In genomic region chr17:50111687-50112655, GRCh38 we compare ENCODE assay signal across 1 cellular context.
A peak's percentile ranks its signal among the peaks of the same experiment; 100 is the strongest.
TF ChIP-seq lines count a peak whose summit lies in the region.

No MANE protein-coding gene starts in this region.

TF ChIP-seq in K562, 482 proteins besides CTCF, POLR2A, EP300 and RAD21 (continued from another document and continues in another):
- TF ChIP-seq PBX2 (CRISPR knock-in tag; IDR thresholded peaks at IDR 0.05; ENCODE audit: low read depth) (no peak), PBX2 (tag; conservative IDR thresholded peaks at IDR 0.05; ENCODE audit: low read depth) (no peak), ZNF695 (CRISPR knock-in tag; IDR thresholded peaks at IDR 0.05) (no peak), ZNF239 (CRISPR knock-in tag; IDR thresholded peaks at IDR 0.05) (no peak; the same call in 1 of the 2 replicates), ZNF436 (CRISPR knock-in tag; IDR thresholded peaks at IDR 0.05) (no peak), CLOCK (CRISPR knock-in tag; IDR thresholded peaks at IDR 0.05; ENCODE audit: borderline replicate concordance) (no peak), ZNF197 (CRISPR knock-in tag; IDR thresholded peaks at IDR 0.05; ENCODE audit: low read depth) (no peak), ESRRB (CRISPR knock-in tag; IDR thresholded peaks at IDR 0.05; ENCODE audit: borderline replicate concordance) (no peak), ZNF707 (CRISPR knock-in tag; conservative IDR thresholded peaks at IDR 0.05) (no peak), ARHGAP35 (IDR thresholded peaks at IDR 0.05; ENCODE audit: partially characterized antibody) (no peak), RFX1 (IDR thresholded peaks at IDR 0.05) (no peak), SMARCB1 (IDR thresholded peaks at IDR 0.05; ENCODE audit: insufficient read length, low read depth) (no peak), ATF6 (CRISPR knock-in tag; IDR thresholded peaks at IDR 0.05) (no peak), SMAD1 (IDR thresholded peaks at IDR 0.05; ENCODE audit: low read depth, low read length, partially characterized antibody) (no peak), KLF10 (CRISPR knock-in tag; IDR thresholded peaks at IDR 0.05) (no peak), RB1 (IDR thresholded peaks at IDR 0.05; ENCODE audit: low read depth) (no peak), FOXJ3 (CRISPR knock-in tag; IDR thresholded peaks at IDR 0.05) (no peak), TAF9B (IDR thresholded peaks at IDR 0.05; ENCODE audit: partially characterized antibody) (no peak), RBM17 (IDR thresholded peaks at IDR 0.05; ENCODE audit: borderline replicate concordance, low read depth, low read length) (no peak), SMAD4 (CRISPR knock-in tag; conservative IDR thresholded peaks at IDR 0.05) (no peak), HIVEP1 (CRISPR knock-in tag; IDR thresholded peaks at IDR 0.05) (no peak), FIP1L1 (IDR thresholded peaks at IDR 0.05; ENCODE audit: low read depth, low read length, poor library complexity, severe bottlenecking) (no peak), ZNF134 (CRISPR knock-in tag; conservative IDR thresholded peaks at IDR 0.05) (no peak), ZNF24 (IDR thresholded peaks at IDR 0.05) (no peak), PHF8 (IDR thresholded peaks at IDR 0.05; ENCODE audit: borderline replicate concordance, low read length) (peak; percentile 35; the same call in 1 of the 2 replicates), ZNF3 (CRISPR knock-in tag; IDR thresholded peaks at IDR 0.05) (no peak), FOXP1 (CRISPR knock-in tag; IDR thresholded peaks at IDR 0.05) (no peak), L3MBTL2 (IDR thresholded peaks at IDR 0.05) (0 out of 2 replicates have a peak, but pooled peaks have one; percentile 25), GTF2A2 (tag; IDR thresholded peaks at IDR 0.05) (no peak)
- TF ChIP-seq, protein P1, sequence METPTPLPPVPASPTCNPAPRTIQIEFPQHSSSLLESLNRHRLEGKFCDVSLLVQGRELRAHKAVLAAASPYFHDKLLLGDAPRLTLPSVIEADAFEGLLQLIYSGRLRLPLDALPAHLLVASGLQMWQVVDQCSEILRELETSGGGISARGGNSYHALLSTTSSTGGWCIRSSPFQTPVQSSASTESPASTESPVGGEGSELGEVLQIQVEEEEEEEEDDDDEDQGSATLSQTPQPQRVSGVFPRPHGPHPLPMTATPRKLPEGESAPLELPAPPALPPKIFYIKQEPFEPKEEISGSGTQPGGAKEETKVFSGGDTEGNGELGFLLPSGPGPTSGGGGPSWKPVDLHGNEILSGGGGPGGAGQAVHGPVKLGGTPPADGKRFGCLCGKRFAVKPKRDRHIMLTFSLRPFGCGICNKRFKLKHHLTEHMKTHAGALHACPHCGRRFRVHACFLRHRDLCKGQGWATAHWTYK (CRISPR knock-in tag; IDR thresholded peaks at IDR 0.05) = no peak
- TF ChIP-seq, protein P2, sequence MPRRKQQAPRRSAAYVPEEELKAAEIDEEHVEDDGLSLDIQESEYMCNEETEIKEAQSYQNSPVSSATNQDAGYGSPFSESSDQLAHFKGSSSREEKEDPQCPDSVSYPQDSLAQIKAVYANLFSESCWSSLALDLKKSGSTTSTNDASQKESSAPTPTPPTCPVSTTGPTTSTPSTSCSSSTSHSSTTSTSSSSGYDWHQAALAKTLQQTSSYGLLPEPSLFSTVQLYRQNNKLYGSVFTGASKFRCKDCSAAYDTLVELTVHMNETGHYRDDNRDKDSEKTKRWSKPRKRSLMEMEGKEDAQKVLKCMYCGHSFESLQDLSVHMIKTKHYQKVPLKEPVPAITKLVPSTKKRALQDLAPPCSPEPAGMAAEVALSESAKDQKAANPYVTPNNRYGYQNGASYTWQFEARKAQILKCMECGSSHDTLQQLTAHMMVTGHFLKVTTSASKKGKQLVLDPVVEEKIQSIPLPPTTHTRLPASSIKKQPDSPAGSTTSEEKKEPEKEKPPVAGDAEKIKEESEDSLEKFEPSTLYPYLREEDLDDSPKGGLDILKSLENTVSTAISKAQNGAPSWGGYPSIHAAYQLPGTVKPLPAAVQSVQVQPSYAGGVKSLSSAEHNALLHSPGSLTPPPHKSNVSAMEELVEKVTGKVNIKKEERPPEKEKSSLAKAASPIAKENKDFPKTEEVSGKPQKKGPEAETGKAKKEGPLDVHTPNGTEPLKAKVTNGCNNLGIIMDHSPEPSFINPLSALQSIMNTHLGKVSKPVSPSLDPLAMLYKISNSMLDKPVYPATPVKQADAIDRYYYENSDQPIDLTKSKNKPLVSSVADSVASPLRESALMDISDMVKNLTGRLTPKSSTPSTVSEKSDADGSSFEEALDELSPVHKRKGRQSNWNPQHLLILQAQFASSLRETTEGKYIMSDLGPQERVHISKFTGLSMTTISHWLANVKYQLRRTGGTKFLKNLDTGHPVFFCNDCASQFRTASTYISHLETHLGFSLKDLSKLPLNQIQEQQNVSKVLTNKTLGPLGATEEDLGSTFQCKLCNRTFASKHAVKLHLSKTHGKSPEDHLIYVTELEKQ (CRISPR knock-in tag; IDR thresholded peaks at IDR 0.05) = no peak
- TF ChIP-seq, protein P3, sequence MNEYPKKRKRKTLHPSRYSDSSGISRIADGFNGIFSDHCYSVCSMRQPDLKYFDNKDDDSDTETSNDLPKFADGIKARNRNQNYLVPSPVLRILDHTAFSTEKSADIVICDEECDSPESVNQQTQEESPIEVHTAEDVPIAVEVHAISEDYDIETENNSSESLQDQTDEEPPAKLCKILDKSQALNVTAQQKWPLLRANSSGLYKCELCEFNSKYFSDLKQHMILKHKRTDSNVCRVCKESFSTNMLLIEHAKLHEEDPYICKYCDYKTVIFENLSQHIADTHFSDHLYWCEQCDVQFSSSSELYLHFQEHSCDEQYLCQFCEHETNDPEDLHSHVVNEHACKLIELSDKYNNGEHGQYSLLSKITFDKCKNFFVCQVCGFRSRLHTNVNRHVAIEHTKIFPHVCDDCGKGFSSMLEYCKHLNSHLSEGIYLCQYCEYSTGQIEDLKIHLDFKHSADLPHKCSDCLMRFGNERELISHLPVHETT (CRISPR knock-in tag; conservative IDR thresholded peaks at IDR 0.05 in 1 of 2, IDR thresholded peaks at IDR 0.05 in 1 of 2) = peak in 1 of 2 experiments; percentile 69; a peak in 2 of 4 replicates
- TF ChIP-seq, protein P4, sequence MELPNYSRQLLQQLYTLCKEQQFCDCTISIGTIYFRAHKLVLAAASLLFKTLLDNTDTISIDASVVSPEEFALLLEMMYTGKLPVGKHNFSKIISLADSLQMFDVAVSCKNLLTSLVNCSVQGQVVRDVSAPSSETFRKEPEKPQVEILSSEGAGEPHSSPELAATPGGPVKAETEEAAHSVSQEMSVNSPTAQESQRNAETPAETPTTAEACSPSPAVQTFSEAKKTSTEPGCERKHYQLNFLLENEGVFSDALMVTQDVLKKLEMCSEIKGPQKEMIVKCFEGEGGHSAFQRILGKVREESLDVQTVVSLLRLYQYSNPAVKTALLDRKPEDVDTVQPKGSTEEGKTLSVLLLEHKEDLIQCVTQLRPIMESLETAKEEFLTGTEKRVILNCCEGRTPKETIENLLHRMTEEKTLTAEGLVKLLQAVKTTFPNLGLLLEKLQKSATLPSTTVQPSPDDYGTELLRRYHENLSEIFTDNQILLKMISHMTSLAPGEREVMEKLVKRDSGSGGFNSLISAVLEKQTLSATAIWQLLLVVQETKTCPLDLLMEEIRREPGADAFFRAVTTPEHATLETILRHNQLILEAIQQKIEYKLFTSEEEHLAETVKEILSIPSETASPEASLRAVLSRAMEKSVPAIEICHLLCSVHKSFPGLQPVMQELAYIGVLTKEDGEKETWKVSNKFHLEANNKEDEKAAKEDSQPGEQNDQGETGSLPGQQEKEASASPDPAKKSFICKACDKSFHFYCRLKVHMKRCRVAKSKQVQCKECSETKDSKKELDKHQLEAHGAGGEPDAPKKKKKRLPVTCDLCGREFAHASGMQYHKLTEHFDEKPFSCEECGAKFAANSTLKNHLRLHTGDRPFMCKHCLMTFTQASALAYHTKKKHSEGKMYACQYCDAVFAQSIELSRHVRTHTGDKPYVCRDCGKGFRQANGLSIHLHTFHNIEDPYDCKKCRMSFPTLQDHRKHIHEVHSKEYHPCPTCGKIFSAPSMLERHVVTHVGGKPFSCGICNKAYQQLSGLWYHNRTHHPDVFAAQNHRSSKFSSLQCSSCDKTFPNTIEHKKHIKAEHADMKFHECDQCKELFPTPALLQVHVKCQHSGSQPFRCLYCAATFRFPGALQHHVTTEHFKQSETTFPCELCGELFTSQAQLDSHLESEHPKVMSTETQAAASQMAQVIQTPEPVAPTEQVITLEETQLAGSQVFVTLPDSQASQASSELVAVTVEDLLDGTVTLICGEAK (IDR thresholded peaks at IDR 0.05) = no peak
- TF ChIP-seq, protein P4 (CRISPR knock-in tag; IDR thresholded peaks at IDR 0.05) = no peak
- TF ChIP-seq, protein P5, sequence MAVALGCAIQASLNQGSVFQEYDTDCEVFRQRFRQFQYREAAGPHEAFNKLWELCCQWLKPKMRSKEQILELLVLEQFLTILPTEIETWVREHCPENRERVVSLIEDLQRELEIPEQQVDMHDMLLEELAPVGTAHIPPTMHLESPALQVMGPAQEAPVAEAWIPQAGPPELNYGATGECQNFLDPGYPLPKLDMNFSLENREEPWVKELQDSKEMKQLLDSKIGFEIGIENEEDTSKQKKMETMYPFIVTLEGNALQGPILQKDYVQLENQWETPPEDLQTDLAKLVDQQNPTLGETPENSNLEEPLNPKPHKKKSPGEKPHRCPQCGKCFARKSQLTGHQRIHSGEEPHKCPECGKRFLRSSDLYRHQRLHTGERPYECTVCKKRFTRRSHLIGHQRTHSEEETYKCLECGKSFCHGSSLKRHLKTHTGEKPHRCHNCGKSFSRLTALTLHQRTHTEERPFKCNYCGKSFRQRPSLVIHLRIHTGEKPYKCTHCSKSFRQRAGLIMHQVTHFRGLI (CRISPR knock-in tag; IDR thresholded peaks at IDR 0.05) = no peak
